Comparison of ENCODE assay signal across 17 cellular contexts in genomic region chr6:132357120-132357519, GRCh38. TPM values are rescaled to one million over a fixed set of nuclear protein-coding genes. Genes with fewer than 3 reads are reported as not detected.
DNase-seq lines count a peak whose midpoint lies in the region; ATAC-seq, FAIRE-seq and TF ChIP-seq lines count a peak whose summit lies in the region.
"Had no signal": no experiment of that assay in that cellular context is flagged by ENCODE, and none has a peak within 500 bp of the region (broad histone marks: within the 10 kb centered on the region; RNA-seq: fewer than 3 reads in every experiment).

No MANE protein-coding gene starts in this region.

- no peak overlapping the region for H2AFZ ChIP-seq in mesenchymal stem cell (ENCODE audit: low read depth, low read length)

- FAIRE-seq in bronchial epithelial cell (lab: Jason Lieb, UNC) = no peak

- peaks cover 6% of the 10 kb centered on the region for H3K27me3 Mint-ChIP-seq in glutamatergic neuron (ENCODE audit: unreplicated experiment)

- no peak overlapping the region for H3K27ac ChIP-seq in mesenchymal stem cell (ENCODE audit: low read length, poor library complexity, severe bottlenecking)
- H3K27ac ChIP-seq: esophagus muscularis mucosa, PC-9 had no signal

- H3K14ac ChIP-seq in mesenchymal stem cell (ENCODE audit: low read length in 2 of 2) = no peak overlapping the region

- no peaks in the 10 kb centered on the region for H3K9me3 Mint-ChIP-seq in glutamatergic neuron (ENCODE audit: unreplicated experiment)
- H3K9me3 Mint-ChIP-seq: activated CD4-positive, alpha-beta memory T cell treated with anti-CD3 and anti-CD28 coated beads for 36 hours; CD8-positive, alpha-beta memory T cell had no signal

- H2AK5ac ChIP-seq in mesenchymal stem cell (ENCODE audit: low read length, severe bottlenecking) = no peak overlapping the region

- ATAC-seq in HG02642 (IDR thresholded peaks at IDR 0.05; ENCODE audit: poor library complexity, unreplicated experiment) (no peak), GM21619 (IDR thresholded peaks at IDR 0.05; ENCODE audit: unreplicated experiment) (no peak)
- ATAC-seq: stimulated activated naive CD8-positive, alpha-beta T cell treated with anti-CD3 and anti-CD28 coated beads, Interleukin-15, Interleukin-2, amounts not matched to agents 100 U/mL and 50 U/mL, for 24 hours had no signal

- no peak overlapping the region for H3K4me3 Mint-ChIP-seq in glutamatergic neuron (ENCODE audit: unreplicated experiment)
- H3K4me3 Mint-ChIP-seq: activated CD4-positive, alpha-beta memory T cell treated with anti-CD3 and anti-CD28 coated beads for 36 hours; CD8-positive, alpha-beta memory T cell had no signal

- no peak overlapping the region for H3K18ac ChIP-seq in mesenchymal stem cell (ENCODE audit: low read depth in 1 of 2, low read length in 2 of 2)

- H3K9me3 ChIP-seq in mesenchymal stem cell (ENCODE audit: control insufficient read depth, low read length) = no peaks in the 10 kb centered on the region
- H3K9me3 ChIP-seq: esophagus muscularis mucosa had no signal

- no peaks in the 10 kb centered on the region for H3K36me3 Mint-ChIP-seq in glutamatergic neuron (ENCODE audit: unreplicated experiment)

- H2BK120ac ChIP-seq in mesenchymal stem cell (ENCODE audit: low read depth, low read length) = no peak overlapping the region

- DNase-seq in AG10803 (ENCODE audit: low read depth) (peak; percentile 53), HT1080 (ENCODE audit: low read depth) (peak; percentile 29), bronchial epithelial cell (ENCODE audit: low read depth) (peak; percentile 65), mesenchymal stem cell (peak; percentile 62), hepatic stellate cell (ENCODE audit: low spot score) (no peak), glutamatergic neuron (no peak)
- DNase-seq: activated CD4-positive, alpha-beta memory T cell treated with anti-CD3 and anti-CD28 coated beads for 36 hours; activated gamma-delta T cell treated with Interleukin-2 at 50 U/mL for 16 hours; caudate nucleus; CD8-positive, alpha-beta memory T cell; NCI-H1092 treated with DMSO at 0.1 percent for 48 hours; PC-9; stimulated activated CD4-positive, alpha-beta T cell treated with anti-CD3 and anti-CD28 coated beads, Interleukin-4, amount 100 ng/mL, for 24 hours; stimulated activated naive CD8-positive, alpha-beta T cell treated with anti-CD3 and anti-CD28 coated beads, Interleukin-15, Interleukin-2, amounts not matched to agents 100 U/mL and 50 U/mL, for 24 hours had no signal

- no peak overlapping the region for H2BK15ac ChIP-seq in mesenchymal stem cell (ENCODE audit: low read depth, poor library complexity, severe bottlenecking)

- H3K4ac ChIP-seq in mesenchymal stem cell (ENCODE audit: low read depth in 1 of 2, low read length in 2 of 2) = no peak overlapping the region

- no peak overlapping the region for H3K23ac ChIP-seq in mesenchymal stem cell (ENCODE audit: low read length in 2 of 2)

- no peaks in the 10 kb centered on the region for H3K4me1 Mint-ChIP-seq in glutamatergic neuron (ENCODE audit: low read depth, unreplicated experiment)

- H3K36me3 ChIP-seq in bronchial epithelial cell (ENCODE audit: control insufficient read depth, insufficient read depth, low read length) (no peaks in the 10 kb centered on the region), mesenchymal stem cell (ENCODE audit: control insufficient read depth in 1 of 2, insufficient read depth in 2 of 2, low read depth in 1 of 2, low read length in 2 of 2) (peaks cover 12 to 51% of the 10 kb centered on the region in 2 experiments)
- H3K36me3 ChIP-seq: esophagus muscularis mucosa had no signal

- peaks cover 3% of the 10 kb centered on the region for H3K79me1 ChIP-seq in mesenchymal stem cell (replicated peaks; ENCODE audit: low read length, poor library complexity, severe bottlenecking)

- no peak overlapping the region for H2BK12ac ChIP-seq in mesenchymal stem cell (ENCODE audit: low read length in 2 of 2)

- H3K4me2 ChIP-seq in mesenchymal stem cell (ENCODE audit: low read length, poor library complexity, severe bottlenecking) = no peak overlapping the region
- H3K4me2 ChIP-seq: PC-9 had no signal

- H3K27me3 ChIP-seq in bronchial epithelial cell (ENCODE audit: control insufficient read depth, insufficient read depth, low read length) (no peaks in the 10 kb centered on the region), mesenchymal stem cell (ENCODE audit: control insufficient read depth in 1 of 2, insufficient read depth in 1 of 2, low read length in 2 of 2) (no peaks in the 10 kb centered on the region)
- H3K27me3 ChIP-seq: esophagus muscularis mucosa had no signal

- H3K4me1 ChIP-seq in mesenchymal stem cell (ENCODE audit: control insufficient read depth, insufficient read depth, low read depth, low read length) = no peaks in the 10 kb centered on the region
- H3K4me1 ChIP-seq: esophagus muscularis mucosa had no signal

- no peak overlapping the region for H3K27ac Mint-ChIP-seq in glutamatergic neuron (ENCODE audit: unreplicated experiment)
- H3K27ac Mint-ChIP-seq: activated CD4-positive, alpha-beta memory T cell treated with anti-CD3 and anti-CD28 coated beads for 36 hours; CD8-positive, alpha-beta memory T cell had no signal

- no peak overlapping the region for H4K91ac ChIP-seq in mesenchymal stem cell (ENCODE audit: low read length)

- H4K8ac ChIP-seq in mesenchymal stem cell (ENCODE audit: low read length) = no peak overlapping the region

- H3K4me3 ChIP-seq in AG10803 (ENCODE audit: low read length) = no peak overlapping the region
- no peak overlapping the region for H3K4me3 ChIP-seq in bronchial epithelial cell (ENCODE audit: low read depth, low read length)
- no peak overlapping the region for H3K4me3 ChIP-seq in mesenchymal stem cell (ENCODE audit: insufficient read depth in 1 of 2, low read depth in 1 of 2, low read length in 2 of 2)
- H3K4me3 ChIP-seq: esophagus muscularis mucosa, PC-9 had no signal

- TF ChIP-seq CTCF in AG10803 (conservative IDR thresholded peaks at IDR 0.05; ENCODE audit: low read length) (no peak), bronchial epithelial cell (IDR thresholded peaks at IDR 0.05; ENCODE audit: insufficient read depth, low read length, severe bottlenecking) (no peak), glutamatergic neuron (IDR thresholded peaks at IDR 0.05; ENCODE audit: partially characterized antibody, unreplicated experiment) (no peak)

- peak overlapping the region; percentile 55 for H3K9ac ChIP-seq in mesenchymal stem cell (ENCODE audit: low read length)

- no peak overlapping the region for H2BK5ac ChIP-seq in mesenchymal stem cell (ENCODE audit: low read depth, low read length, poor library complexity, severe bottlenecking)

RNA-seq across cellular contexts. Expression of gene MOXD1, which starts 44.2 kb away (rescaled TPM):
- 4.0 and 6.1 TPM in 2 replicates for total RNA-seq in HT1080 (2014; rRNA removed; shearing (Covaris generic))
- polyA plus RNA-seq in HT1080 (2015; cell fraction: cytosol; rRNA removed) = 5.8 and 7.4 TPM in 2 replicates
- polyA plus RNA-seq in HT1080 (2015; cell fraction: nucleus; rRNA removed) = 10.3 and 10.6 TPM in 2 replicates
- total RNA-seq in bronchial epithelial cell = 0.13 and 1.6 TPM in 2 replicates
- 30.8 TPM for polyA plus RNA-seq in mesenchymal stem cell (2013, experiment 1 of 2)
- 32.3 TPM for polyA plus RNA-seq in mesenchymal stem cell (2013, experiment 2 of 2)
- not detected for total RNA-seq in glutamatergic neuron (ENCODE audit: unreplicated experiment)
- total RNA-seq: activated CD4-positive, alpha-beta memory T cell treated with anti-CD3 and anti-CD28 coated beads for 36 hours; CD8-positive, alpha-beta memory T cell had no signal

Comparison
In these comparisons a context has a peak if more than half of its experiments do, and no peak if none do; other contexts are left out.
1. DNase-seq: peak in AG10803 (single experiment), HT1080 (single experiment), bronchial epithelial cell (single experiment) and mesenchymal stem cell (single experiment); none in hepatic stellate cell (single experiment) and glutamatergic neuron (single experiment).